In genomic region chr3:125319765-125320164, GRCh38 we compare ENCODE assay signal across 28 cellular contexts. TPM values are rescaled to one million over a fixed set of nuclear protein-coding genes. Genes with fewer than 3 reads are reported as not detected.
DNase-seq lines count a peak whose midpoint lies in the region; ATAC-seq and TF ChIP-seq lines count a peak whose summit lies in the region.
"Had no signal": no experiment of that assay in that cellular context is flagged by ENCODE, and none has a peak within 500 bp of the region (broad histone marks: within the 10 kb centered on the region; RNA-seq: fewer than 3 reads in every experiment).

No MANE protein-coding gene starts in this region.

- POLR2A ChIA-PET in naive thymus-derived CD8-positive, alpha-beta T cell (lab: Charles Lee) = no interaction called here

- no peak for ATAC-seq in naive thymus-derived CD8-positive, alpha-beta T cell
- ATAC-seq in HG02938 (IDR thresholded peaks at IDR 0.05; ENCODE audit: unreplicated experiment) = no peak
- ATAC-seq: activated CD4-positive, CD25-positive, alpha-beta regulatory T cell treated with anti-CD3 and anti-CD28 coated beads, Interleukin-2, amount 50 U/mL, for 24 hours; activated CD8-positive, alpha-beta T cell treated with anti-CD3 and anti-CD28 coated beads for 36 hours; activated naive CD4-positive, alpha-beta T cell treated with anti-CD3 and anti-CD28 coated beads, Interleukin-2, amount 50 U/mL, for 72 hours; gastroesophageal sphincter; HepG2; sciatic nerve had no signal

- H3K36me3 Mint-ChIP-seq in Calu3 (ENCODE audit: insufficient read depth, unreplicated experiment) (peaks cover 21% of the 10 kb centered on the region), IgD-negative memory B cell (peaks cover 6% of the 10 kb centered on the region)
- H3K36me3 Mint-ChIP-seq in naive thymus-derived CD8-positive, alpha-beta T cell = peaks cover 0 to 52% (median 24%) of the 10 kb centered on the region in 3 donors

- no peaks in the 10 kb centered on the region for H3K27me3 Mint-ChIP-seq in Calu3 (ENCODE audit: unreplicated experiment)
- H3K27me3 Mint-ChIP-seq in IgD-negative memory B cell = no peaks in the 10 kb centered on the region
- no peaks in the 10 kb centered on the region for H3K27me3 Mint-ChIP-seq in naive thymus-derived CD8-positive, alpha-beta T cell
- H3K27me3 Mint-ChIP-seq: activated CD8-positive, alpha-beta T cell treated with anti-CD3 and anti-CD28 coated beads for 36 hours; dendritic cell treated with granulocyte-macrophage colony-stimulating factor and Interleukin-4, amounts not matched to agents 40 ng/mL and 50 ng/mL, for 4 days had no signal

- DNase-seq in Calu3 = no peak
- DNase-seq in epithelial cell of proximal tubule (ENCODE audit: low read depth) = no peak
- DNase-seq in naive thymus-derived CD8-positive, alpha-beta T cell = no peak
- no peak for DNase-seq in effector CD4-positive, alpha-beta T cell
- no peak for DNase-seq in activated CD4-positive, alpha-beta T cell treated with anti-CD3 and anti-CD28 coated beads, Interleukin-2, amount 50 U/mL, for 48 hours
- DNase-seq: activated CD8-positive, alpha-beta T cell treated with anti-CD3 and anti-CD28 coated beads for 36 hours; aorta; DMS153; GOT3; hypothalamus; Kasumi-1; MV-4-11; NCI-H146; NCI-H524 treated with DMSO at 0.1 percent for 48 hours; posterior cingulate gyrus; stimulated activated CD4-positive, alpha-beta T cell treated with anti-CD3 and anti-CD28 coated beads, Interleukin-12 subunit alpha, Interleukin-12 subunit beta, amount 100 ng/mL, for 4 hours; stimulated activated CD4-positive, alpha-beta T cell treated with anti-CD3 and anti-CD28 coated beads, Interleukin-4, amount 100 ng/mL, for 1 hour; T-helper 1 cell had no signal

- H3K27ac Mint-ChIP-seq in Calu3 (ENCODE audit: unreplicated experiment) (peak overlapping the region; percentile 80), IgD-negative memory B cell (peak overlapping the region in 2 of 3 donors; percentile 10 to 68)
- peak overlapping the region in 8 of 10 donors; percentile 1 to 89 (median 38) for H3K27ac Mint-ChIP-seq in naive thymus-derived CD8-positive, alpha-beta T cell
- H3K27ac Mint-ChIP-seq: activated CD8-positive, alpha-beta T cell treated with anti-CD3 and anti-CD28 coated beads for 36 hours; activated naive CD4-positive, alpha-beta T cell treated with anti-CD3 and anti-CD28 coated beads, Interleukin-2, amount 50 U/mL, for 72 hours; activated T-helper 2 cell treated with anti-CD3 and anti-CD28 coated beads, Interferon-gamma antibody, Interleukin-2, Interleukin-4, amounts not matched to agents 10 μg/mL and 5 μg/mL and 100 μg/mL, durations not matched to agents 14 hours and 24 hours and 36 hours; dendritic cell treated with granulocyte-macrophage colony-stimulating factor and Interleukin-4, amounts not matched to agents 40 ng/mL and 50 ng/mL, for 4 days had no signal

- no peak overlapping the region for H3K4me3 ChIP-seq in epithelial cell of proximal tubule (ENCODE audit: low read depth, low read length)
- H3K4me3 ChIP-seq: gastroesophageal sphincter, suprapubic skin had no signal

- TF ChIP-seq CTCF in Calu3 (IDR thresholded peaks at IDR 0.05; ENCODE audit: unreplicated experiment) = no peak
- peak; percentile 26 for TF ChIP-seq CTCF in epithelial cell of proximal tubule (conservative IDR thresholded peaks at IDR 0.05; ENCODE audit: low read depth, low read length)

- H3K9me3 Mint-ChIP-seq in Calu3 (ENCODE audit: low read depth, unreplicated experiment) = peaks cover 5% of the 10 kb centered on the region
- no peaks in the 10 kb centered on the region for H3K9me3 Mint-ChIP-seq in IgD-negative memory B cell
- H3K9me3 Mint-ChIP-seq in naive thymus-derived CD8-positive, alpha-beta T cell = peaks cover 0 to 1% (median 0%) of the 10 kb centered on the region in 9 donors
- H3K9me3 Mint-ChIP-seq: activated CD8-positive, alpha-beta T cell treated with anti-CD3 and anti-CD28 coated beads for 36 hours; activated naive CD4-positive, alpha-beta T cell treated with anti-CD3 and anti-CD28 coated beads, Interleukin-2, amount 50 U/mL, for 72 hours; activated T-helper 2 cell treated with anti-CD3 and anti-CD28 coated beads, Interferon-gamma antibody, Interleukin-2, Interleukin-4, amounts not matched to agents 10 μg/mL and 5 μg/mL and 100 μg/mL, durations not matched to agents 14 hours and 24 hours and 36 hours; dendritic cell treated with granulocyte-macrophage colony-stimulating factor and Interleukin-4, amounts not matched to agents 40 ng/mL and 50 ng/mL, for 4 days had no signal

- no peak overlapping the region for H3K4me3 Mint-ChIP-seq in Calu3 (ENCODE audit: low read depth, unreplicated experiment)
- H3K4me3 Mint-ChIP-seq in IgD-negative memory B cell = peak overlapping the region in 1 of 4 donors; percentile 54
- no peak overlapping the region for H3K4me3 Mint-ChIP-seq in naive thymus-derived CD8-positive, alpha-beta T cell
- H3K4me3 Mint-ChIP-seq: activated CD8-positive, alpha-beta T cell treated with anti-CD3 and anti-CD28 coated beads for 36 hours; dendritic cell treated with granulocyte-macrophage colony-stimulating factor and Interleukin-4, amounts not matched to agents 40 ng/mL and 50 ng/mL, for 4 days had no signal

- H3K4me1 Mint-ChIP-seq in Calu3 (ENCODE audit: low read depth, unreplicated experiment) (peaks cover 39% of the 10 kb centered on the region), IgD-negative memory B cell (peaks cover 13 to 22% (median 19%) of the 10 kb centered on the region in 3 donors)
- peaks cover 3 to 24% (median 16%) of the 10 kb centered on the region in 4 donors for H3K4me1 Mint-ChIP-seq in naive thymus-derived CD8-positive, alpha-beta T cell

- TSS peak; percentile 6 for BruUV-seq in Calu3 (replicated peaks; lab: Mats Ljungman, UMichigan)

- intact Hi-C loops in Calu3 (cut with micrococcal nuclease; ENCODE audit: unreplicated experiment) = no loop called here

- CTCF ChIA-PET in Calu3 (lab: Charles Lee) = no interaction called here

RNA-seq across cellular contexts. Expression of gene ZNF148, which starts 55.4 kb away (rescaled TPM):
- total RNA-seq in Calu3 (2022) (55.0 and 60.7 TPM in 2 replicates), epithelial cell of proximal tubule (14.7 and 16.3 TPM in 2 replicates)
- polyA plus RNA-seq in IgD-negative memory B cell = 54.5 TPM
- total RNA-seq in naive thymus-derived CD8-positive, alpha-beta T cell = 10 to 100 TPM; 62.5 to 67.1 TPM
- polyA plus RNA-seq in naive thymus-derived CD8-positive, alpha-beta T cell = 100 to 1,000 TPM in 1 of 3 donors, 10 to 100 TPM in 2; 80.7 to 100 (median 85.9) TPM
